Comparison of ENCODE assay signal across 14 cellular contexts in the genomic region with DNA sequence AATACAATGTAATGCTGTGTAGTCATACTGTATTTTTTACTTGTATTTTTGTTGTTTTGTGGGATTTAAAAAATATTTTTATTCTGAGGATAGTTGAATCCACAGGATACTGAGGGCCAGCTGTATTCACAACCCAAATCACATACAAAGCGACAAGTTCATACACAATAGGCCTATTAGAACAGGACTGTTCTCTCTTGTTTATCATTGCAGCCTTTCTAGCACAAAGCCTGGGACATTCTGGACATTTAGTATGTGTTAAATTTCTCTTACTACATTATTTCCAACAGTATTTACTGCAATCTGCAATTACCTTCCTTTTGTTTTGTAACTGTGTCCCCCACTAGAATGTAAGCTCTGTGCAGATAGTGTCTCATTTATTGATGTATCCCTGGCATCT.
DNase-seq lines count a peak whose midpoint lies in the region; ATAC-seq and TF ChIP-seq lines count a peak whose summit lies in the region.
"Had no signal": no experiment of that assay in that cellular context is flagged by ENCODE, and none has a peak within 500 bp of the region (broad histone marks: within the 10 kb centered on the region; RNA-seq: fewer than 3 reads in every experiment).

No MANE protein-coding gene starts in this region.

- peak overlapping the region; percentile 36 for H3K27ac Mint-ChIP-seq in endothelial cell (ENCODE audit: unreplicated experiment)
- no peak overlapping the region for H3K27ac Mint-ChIP-seq in T-helper 2 cell treated with Interferon-gamma antibody and Interleukin-4, amounts not matched to agents 5 μg/mL and 100 μg/mL, for 36 hours

- peaks cover 26% of the 10 kb centered on the region for H3K4me1 Mint-ChIP-seq in endothelial cell (ENCODE audit: unreplicated experiment)
- peaks cover 28% of the 10 kb centered on the region for H3K4me1 Mint-ChIP-seq in T-helper 2 cell treated with Interferon-gamma antibody and Interleukin-4, amounts not matched to agents 5 μg/mL and 100 μg/mL, for 36 hours (ENCODE audit: low read depth)

- BruUV-seq in PC-9 (replicated peaks; lab: Mats Ljungman, UMichigan): no TSS peak

- peak overlapping the region; percentile 92 for H3K4me3 ChIP-seq in DOHH2 (ENCODE audit: low read length)
- H3K4me3 ChIP-seq in PC-9: no peak overlapping the region
- peak overlapping the region; percentile 23 for H3K4me3 ChIP-seq in parathyroid adenoma (ENCODE audit: low read depth, low read length)
- no peak overlapping the region for H3K4me3 ChIP-seq in upper lobe of right lung
- H3K4me3 ChIP-seq: esophagus squamous epithelium, heart right ventricle, testis had no signal

- H3K9me3 ChIP-seq in DOHH2 (ENCODE audit: control insufficient read depth, insufficient read depth, low read length): no peaks in the 10 kb centered on the region
- H3K9me3 ChIP-seq in PC-9 (ENCODE audit: insufficient read depth, low read depth): no peaks in the 10 kb centered on the region
- no peaks in the 10 kb centered on the region for H3K9me3 ChIP-seq in parathyroid adenoma (ENCODE audit: control insufficient read depth, low read length)
- H3K9me3 ChIP-seq in upper lobe of right lung: no peaks in the 10 kb centered on the region
- H3K9me3 ChIP-seq: esophagus squamous epithelium, heart right ventricle, testis had no signal

- DNase-seq in PC-9: no peak
- no peak for DNase-seq in endothelial cell (ENCODE audit: low spot score)
- no peak for DNase-seq in T-helper 1 cell
- no peak for DNase-seq in T-helper 2 cell treated with Interferon-gamma antibody and Interleukin-4, amounts not matched to agents 5 μg/mL and 100 μg/mL, for 36 hours (ENCODE audit: low spot score)
- DNase-seq in upper lobe of right lung: no peak
- DNase-seq: activated effector memory CD4-positive, alpha-beta T cell treated with anti-CD3 and anti-CD28 coated beads, Interleukin-2, amount 50 U/mL, for 16 hours; esophagus squamous epithelium; heart right ventricle; NCI-H1417 treated with DMSO at 0.1 percent for 48 hours; NK-92 treated with Interleukin-12 subunit alpha and Interleukin-12 subunit beta, amount 100 ng/mL, for 24 hours; Right ventricle myocardium superior; testis had no signal

- CTCF ChIA-PET in PC-9 (lab: Charles Lee): interaction anchor here (0.6 kb wide), 1 partner anchor 61 kb away, joined by 4 read pairs; no protein-coding TSS in a partner anchor

- H3K79me2 ChIP-seq in DOHH2 (ENCODE audit: control insufficient read depth, low read length) (peaks cover 54% of the 10 kb centered on the region), PC-9 (ENCODE audit: low read depth) (peaks cover 54% of the 10 kb centered on the region), parathyroid adenoma (peaks cover 4% of the 10 kb centered on the region)

- H3F3A ChIP-seq in DOHH2 (ENCODE audit: control insufficient read depth, insufficient read depth) (peaks cover 6% of the 10 kb centered on the region; the same call in 1 of the 2 replicates), PC-9 (ENCODE audit: insufficient read depth, low read depth) (peaks cover 5% of the 10 kb centered on the region)

- POLR2A ChIA-PET in PC-9 (lab: Charles Lee; ENCODE audit: unreplicated experiment): no interaction called here

- H2AFZ ChIP-seq in PC-9 (no peak overlapping the region), parathyroid adenoma (no peak overlapping the region)

- H3K9me2 ChIP-seq in DOHH2 (replicated peaks; ENCODE audit: control insufficient read depth, low read length): no peaks in the 10 kb centered on the region
- H3K9me2 ChIP-seq in PC-9 (ENCODE audit: insufficient read depth): no peaks in the 10 kb centered on the region

- peak overlapping the region; percentile 82 for H3K4me3 Mint-ChIP-seq in endothelial cell (ENCODE audit: unreplicated experiment)
- H3K4me3 Mint-ChIP-seq in T-helper 2 cell treated with Interferon-gamma antibody and Interleukin-4, amounts not matched to agents 5 μg/mL and 100 μg/mL, for 36 hours: no peak overlapping the region

- H3K27me3 ChIP-seq in DOHH2 (ENCODE audit: control insufficient read depth, low read length) (no peaks in the 10 kb centered on the region), PC-9 (ENCODE audit: insufficient read depth, low read depth) (no peaks in the 10 kb centered on the region), parathyroid adenoma (ENCODE audit: control insufficient read depth, insufficient read depth, low read length) (no peaks in the 10 kb centered on the region), upper lobe of right lung (no peaks in the 10 kb centered on the region)
- H3K27me3 ChIP-seq: esophagus squamous epithelium, heart right ventricle, testis had no signal

- peaks cover 13% of the 10 kb centered on the region for H3K27me3 Mint-ChIP-seq in endothelial cell (ENCODE audit: unreplicated experiment)
- H3K27me3 Mint-ChIP-seq in T-helper 2 cell treated with Interferon-gamma antibody and Interleukin-4, amounts not matched to agents 5 μg/mL and 100 μg/mL, for 36 hours (ENCODE audit: low read depth): no peaks in the 10 kb centered on the region

- H3K4me1 ChIP-seq in DOHH2 (ENCODE audit: control insufficient read depth, low read length): peaks cover 27% of the 10 kb centered on the region
- H3K4me1 ChIP-seq in PC-9 (replicated peaks; ENCODE audit: insufficient read depth): peaks cover 23% of the 10 kb centered on the region
- no peaks in the 10 kb centered on the region for H3K4me1 ChIP-seq in parathyroid adenoma
- peaks cover 10% of the 10 kb centered on the region for H3K4me1 ChIP-seq in upper lobe of right lung

- peaks cover 7% of the 10 kb centered on the region for H3K36me3 Mint-ChIP-seq in endothelial cell (ENCODE audit: low read depth, unreplicated experiment)
- H3K36me3 Mint-ChIP-seq in T-helper 2 cell treated with Interferon-gamma antibody and Interleukin-4, amounts not matched to agents 5 μg/mL and 100 μg/mL, for 36 hours (ENCODE audit: low read depth): peaks cover 29% of the 10 kb centered on the region

- no peak for ATAC-seq in upper lobe of right lung
- ATAC-seq: heart right ventricle had no signal

- H3K36me3 ChIP-seq in DOHH2 (ENCODE audit: control insufficient read depth, low read length): peaks cover 41% of the 10 kb centered on the region
- no peaks in the 10 kb centered on the region for H3K36me3 ChIP-seq in PC-9 (ENCODE audit: low read depth)
- H3K36me3 ChIP-seq in parathyroid adenoma (ENCODE audit: control insufficient read depth, insufficient read depth, low read length): no peaks in the 10 kb centered on the region
- no peaks in the 10 kb centered on the region for H3K36me3 ChIP-seq in upper lobe of right lung
- H3K36me3 ChIP-seq: esophagus squamous epithelium, heart right ventricle had no signal

- no peak overlapping the region for H3K9ac ChIP-seq in parathyroid adenoma

- TF ChIP-seq CTCF in DOHH2 (IDR thresholded peaks at IDR 0.05; ENCODE audit: low read depth, low read length, poor library complexity, severe bottlenecking) (no peak), PC-9 (conservative IDR thresholded peaks at IDR 0.05) (no peak), endothelial cell (IDR thresholded peaks at IDR 0.05; ENCODE audit: unreplicated experiment) (no peak), parathyroid adenoma (IDR thresholded peaks at IDR 0.05) (no peak), upper lobe of right lung (IDR thresholded peaks at IDR 0.05) (no peak)

- no peaks in the 10 kb centered on the region for H3K9me3 Mint-ChIP-seq in endothelial cell (ENCODE audit: unreplicated experiment)
- H3K9me3 Mint-ChIP-seq in T-helper 2 cell treated with Interferon-gamma antibody and Interleukin-4, amounts not matched to agents 5 μg/mL and 100 μg/mL, for 36 hours: no peaks in the 10 kb centered on the region

- H3K4me2 ChIP-seq in DOHH2 (ENCODE audit: low read length) (peak overlapping the region; percentile 67), PC-9 (peak overlapping the region; percentile 93), parathyroid adenoma (ENCODE audit: low read length) (no peak overlapping the region)

- intact Hi-C loops in PC-9 (cut with micrococcal nuclease; ENCODE audit: unreplicated experiment): loop anchor here (2.0 to 5.0 kb wide), 2 partner anchors 68 to 226 kb away; partner anchors contain the start of gene SLC35A3
- intact Hi-C loops in upper lobe of right lung (cut with DNase I): no loop called here

- H4K20me1 ChIP-seq in DOHH2 (ENCODE audit: control insufficient read depth, insufficient read depth, low read depth, low read length) (peaks cover 1% of the 10 kb centered on the region; the same call in 1 of the 2 replicates), PC-9 (ENCODE audit: insufficient read depth) (peaks cover 10% of the 10 kb centered on the region)

- no peak overlapping the region for H3K27ac ChIP-seq in DOHH2 (ENCODE audit: low read depth, low read length)
- H3K27ac ChIP-seq in PC-9: no peak overlapping the region
- no peak overlapping the region for H3K27ac ChIP-seq in parathyroid adenoma
- H3K27ac ChIP-seq in upper lobe of right lung: no peak overlapping the region
- H3K27ac ChIP-seq: esophagus squamous epithelium, heart right ventricle, testis had no signal

Comparison
In these comparisons a context has a peak if more than half of its experiments do, and no peak if none do; other contexts are left out.
1. H3K4me3 ChIP-seq: peak in DOHH2 (single experiment) and parathyroid adenoma (single experiment); none in PC-9 (single experiment) and upper lobe of right lung (single experiment).